In the genomic region with DNA sequence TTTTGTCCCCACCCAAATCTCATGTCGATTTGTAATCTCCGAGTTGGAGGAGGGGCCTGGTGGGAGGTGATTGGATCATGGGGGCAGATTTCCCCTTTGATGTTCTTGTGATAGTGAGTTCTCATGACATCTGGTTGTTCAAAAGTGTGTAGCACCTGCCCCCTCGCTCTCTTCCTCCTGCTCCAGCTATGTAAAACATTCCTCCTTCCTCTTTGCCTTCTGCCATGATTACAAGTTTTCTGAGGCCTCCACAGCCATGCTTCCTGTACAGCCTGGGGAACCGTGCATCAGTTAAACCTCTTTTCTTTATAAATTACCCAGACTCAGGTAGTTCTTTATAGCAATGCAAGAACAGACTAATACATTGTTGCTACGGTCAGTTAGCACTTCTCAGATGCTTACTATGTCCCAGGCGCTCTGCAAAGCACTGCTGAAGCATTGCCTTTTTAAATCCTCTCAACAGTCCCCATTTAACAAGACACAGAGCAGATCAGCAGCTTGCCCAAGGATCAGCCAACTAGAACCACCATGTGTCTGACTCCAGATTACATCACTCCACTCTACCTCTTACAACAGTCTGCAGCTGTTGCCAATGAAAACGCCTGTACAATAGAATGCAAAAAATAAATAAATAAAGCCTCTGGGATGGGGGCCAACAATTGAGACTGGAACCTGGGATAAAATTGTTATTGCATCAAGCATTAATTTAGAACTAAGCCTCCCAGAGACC, we compare ENCODE assay signal across 10 cellular contexts. TPM values are rescaled to one million over a fixed set of nuclear protein-coding genes. Genes with fewer than 3 reads are reported as not detected.
DNase-seq lines count a peak whose midpoint lies in the region; ATAC-seq, FAIRE-seq and TF ChIP-seq lines count a peak whose summit lies in the region.
"Had no signal": no experiment of that assay in that cellular context is flagged by ENCODE, and none has a peak within 500 bp of the region (broad histone marks: within the 10 kb centered on the region; RNA-seq: fewer than 3 reads in every experiment).

No MANE protein-coding gene starts in this region.

- no peaks in the 10 kb centered on the region for H3F3A ChIP-seq in PC-3 (ENCODE audit: low read length, unreplicated experiment)

- no peak for TF ChIP-seq POLR2A in gastroesophageal sphincter (IDR thresholded peaks at IDR 0.05)
- TF ChIP-seq POLR2A in thyroid gland (IDR thresholded peaks at IDR 0.05) = no peak

- H3K36me3 Mint-ChIP-seq in T-cell = no peaks in the 10 kb centered on the region

- no peaks in the 10 kb centered on the region for H3K4me1 Mint-ChIP-seq in T-cell

- no peaks in the 10 kb centered on the region for H3K9me2 ChIP-seq in PC-3 (replicated peaks; ENCODE audit: low read length)

- H3K27me3 ChIP-seq in PC-3 (ENCODE audit: low read length) = no peaks in the 10 kb centered on the region
- peaks cover 3% of the 10 kb centered on the region for H3K27me3 ChIP-seq in gastroesophageal sphincter
- H3K27me3 ChIP-seq in thyroid gland = no peaks in the 10 kb centered on the region
- H3K27me3 ChIP-seq in small intestine (ENCODE audit: control insufficient read depth in 2 of 2, insufficient read depth in 2 of 2, low read length in 2 of 2) = no peaks in the 10 kb centered on the region
- H3K27me3 ChIP-seq: breast epithelium had no signal

- H2AFZ ChIP-seq in PC-3 (ENCODE audit: low read length) = no peak overlapping the region

- H3K9me3 ChIP-seq in PC-3 (ENCODE audit: low read length) (no peaks in the 10 kb centered on the region), gastroesophageal sphincter (no peaks in the 10 kb centered on the region), thyroid gland (no peaks in the 10 kb centered on the region), small intestine (ENCODE audit: control insufficient read depth, low read depth) (no peaks in the 10 kb centered on the region)
- H3K9me3 ChIP-seq: breast epithelium had no signal

- H4K20me1 ChIP-seq in PC-3 (ENCODE audit: low read length) = no peaks in the 10 kb centered on the region

- peaks cover 0 to 5% of the 10 kb centered on the region in 2 donors for H3K27me3 Mint-ChIP-seq in T-cell

- H3K4me1 ChIP-seq in PC-3 (ENCODE audit: insufficient read depth, low read length) = no peaks in the 10 kb centered on the region
- no peaks in the 10 kb centered on the region for H3K4me1 ChIP-seq in gastroesophageal sphincter
- peaks cover 0 to 8% of the 10 kb centered on the region in 2 donors for H3K4me1 ChIP-seq in thyroid gland
- no peaks in the 10 kb centered on the region for H3K4me1 ChIP-seq in small intestine (ENCODE audit: control insufficient read depth in 2 of 2, insufficient read depth in 1 of 2, low read depth in 1 of 2, low read length in 1 of 2)
- H3K4me1 ChIP-seq: breast epithelium had no signal

- ATAC-seq in PC-3 (no peak), gastroesophageal sphincter (peak; percentile 70), T-cell (replicated peaks in 1 of 4) (no peak)

- H3K27ac Mint-ChIP-seq in T-cell = no peak overlapping the region

- CTCF ChIA-PET in PC-3 (lab: Charles Lee) = no interaction called here
- CTCF ChIA-PET in T-cell (lab: Charles Lee) = no interaction called here

- H3K4me3 ChIP-seq in PC-3 (ENCODE audit: low read length) (no peak overlapping the region), gastroesophageal sphincter (no peak overlapping the region), thyroid gland (replicated peaks in 1 of 3) (no peak overlapping the region), small intestine (ENCODE audit: low read depth in 1 of 2, low read length in 2 of 2) (no peak overlapping the region)
- H3K4me3 ChIP-seq: breast epithelium had no signal

- POLR2A ChIA-PET in PC-3 (lab: Charles Lee; ENCODE audit: unreplicated experiment) (no interaction called here), T-cell (lab: Charles Lee) (no interaction called here)

- no peak for TF ChIP-seq CTCF in PC-3 (conservative IDR thresholded peaks at IDR 0.05; ENCODE audit: low read depth, low read length)
- no peak for TF ChIP-seq CTCF in gastroesophageal sphincter (IDR thresholded peaks at IDR 0.05)
- TF ChIP-seq CTCF in thyroid gland (IDR thresholded peaks at IDR 0.05) = no peak

- no peak overlapping the region for H3K9ac ChIP-seq in PC-3 (ENCODE audit: low read length)

- peak; percentile 5 to 42 (median 18) for DNase-seq in NCI-H1417 (lab: John Stamatoyannopoulos, UW)
- DNase-seq in NCI-H1417 treated with DMSO at 0.1 percent for 48 hours (lab: John Stamatoyannopoulos, UW) = no peak
- peak; percentile 26 for DNase-seq in PC-3
- peak; percentile 64 to 68 for DNase-seq in thyroid gland
- DNase-seq in small intestine = no peak
- no peak for DNase-seq in T-cell
- no peak for DNase-seq in GDM1 (lab: John Stamatoyannopoulos, UW)

- FAIRE-seq in small intestine (lab: Jason Lieb, UNC) = no peak

- intact Hi-C loops in PC-3 (cut with micrococcal nuclease) = no loop called here
- intact Hi-C loops in thyroid gland (cut with DNase I) = no loop called here

- no peaks in the 10 kb centered on the region for H3K79me2 ChIP-seq in PC-3 (ENCODE audit: low read length)

- H3K9me3 Mint-ChIP-seq in T-cell = no peaks in the 10 kb centered on the region

- 57 to 59% methylated on average over 7 of the region's 7 CpGs for WGBS in gastroesophageal sphincter (ENCODE audit: low coverage in 1 of 2), 2 donors
- WGBS in thyroid gland, 2 donors = 49 to 50% methylated on average over 7 of the region's 7 CpGs
- 48 to 54% (median 51%) methylated on average over 7 of the region's 7 CpGs for WGBS in small intestine, 3 donors

- no peak for TF ChIP-seq EP300 in gastroesophageal sphincter (IDR thresholded peaks at IDR 0.05)

- no peak overlapping the region for H3K4me3 Mint-ChIP-seq in T-cell

- BruUV-seq in PC-3 (replicated peaks; lab: Mats Ljungman, UMichigan) = no TSS peak

- H3K36me3 ChIP-seq in PC-3 (ENCODE audit: low read depth, low read length) (no peaks in the 10 kb centered on the region), gastroesophageal sphincter (no peaks in the 10 kb centered on the region), thyroid gland (no peaks in the 10 kb centered on the region), small intestine (ENCODE audit: control insufficient read depth in 2 of 2, insufficient read depth in 2 of 2, low read length in 2 of 2) (no peaks in the 10 kb centered on the region)
- H3K36me3 ChIP-seq: breast epithelium had no signal

- no peak overlapping the region for H3K4me2 ChIP-seq in PC-3 (ENCODE audit: low read length)

- H3K27ac ChIP-seq in PC-3 (ENCODE audit: low read length) = no peak overlapping the region
- H3K27ac ChIP-seq in gastroesophageal sphincter = no peak overlapping the region
- H3K27ac ChIP-seq in thyroid gland = peak overlapping the region in 1 of 3 donors; percentile 11
- H3K27ac ChIP-seq in small intestine (ENCODE audit: low read depth in 1 of 2, low read length in 1 of 2) = no peak overlapping the region
- H3K27ac ChIP-seq: 22Rv1, breast epithelium had no signal

RNA-seq across cellular contexts. Expression of gene USP1, which starts 52.4 kb away (rescaled TPM):
- total RNA-seq in PC-3 (2014; rRNA removed) = 42.6 and 43.8 TPM in 2 replicates
- total RNA-seq in gastroesophageal sphincter = 10 to 100 TPM; 23.0 to 39.9 (median 33.7) TPM
- total RNA-seq in thyroid gland = 10 to 100 TPM; 27.4 to 33.0 (median 30.9) TPM
- polyA plus RNA-seq in small intestine = 10 to 100 TPM; 12.3 to 22.5 (median 14.9) TPM
- total RNA-seq in T-cell = 10 to 100 TPM; 25.9 to 36.5 (median 33.0) TPM

Comparison
In these comparisons a context has a peak if more than half of its experiments do, and no peak if none do; other contexts are left out.
1. DNase-seq: peak in NCI-H1417 (3 of 3), PC-3 (single experiment) and thyroid gland (2 of 2); none in NCI-H1417 treated with DMSO at 0.1 percent for 48 hours (single experiment), small intestine (single experiment), T-cell (0 of 34) and GDM1 (single experiment).